ENCODE assay signal across 16 cellular contexts in genomic region chr6:142671791-142672190, GRCh38.
A peak's percentile ranks its signal among the peaks of the same experiment; 100 is the strongest.
DNase-seq lines count a peak whose midpoint lies in the region; ATAC-seq and TF ChIP-seq lines count a peak whose summit lies in the region.
"Had no signal": no experiment of that assay in that cellular context is flagged by ENCODE, and none has a peak within 500 bp of the region (broad histone marks: within the 10 kb centered on the region; RNA-seq: fewer than 3 reads in every experiment).

No MANE protein-coding gene starts in this region.

- TF ChIP-seq CTCF in GM06990 (IDR thresholded peaks at IDR 0.05; ENCODE audit: insufficient read depth, low read length, poor library complexity, severe bottlenecking) = no peak

- H3K27me3 ChIP-seq in GM06990 (replicated peaks; ENCODE audit: control insufficient read depth, insufficient read depth, low read length) = no peaks in the 10 kb centered on the region
- H3K27me3 ChIP-seq: hepatocyte had no signal

- DNase-seq in GM06990 (ENCODE audit: extremely low read depth, insufficient read length) (peak; percentile 26), ecto neural progenitor cell (ENCODE audit: low spot score) (no peak), hippocampal formation (lab: John Stamatoyannopoulos, UW) (no peak), NCI-H510A treated with DMSO at 0.1 percent for 48 hours (lab: John Stamatoyannopoulos, UW) (no peak), DMS114 treated with DMSO at 0.1 percent for 48 hours (lab: John Stamatoyannopoulos, UW; ENCODE audit: unreplicated experiment) (no peak)
- DNase-seq: brain microvascular endothelial cell; DMS79; NCI-H524 treated with DMSO at 0.1 percent for 48 hours; stimulated activated CD4-positive, alpha-beta T cell treated with anti-CD3 and anti-CD28 coated beads, Interleukin-4, amount 100 ng/mL, for 1 hour had no signal

- ATAC-seq in GM19351 (IDR thresholded peaks at IDR 0.05; ENCODE audit: unreplicated experiment) (peak; percentile 87), HG02763 (IDR thresholded peaks at IDR 0.05; ENCODE audit: unreplicated experiment) (peak; percentile 76), HG03575 (IDR thresholded peaks at IDR 0.05; ENCODE audit: extremely low read depth, insufficient number of reproducible peaks, low FRiP score, unreplicated experiment) (peak; percentile 86)
- ATAC-seq: activated T-helper 17 cell treated with anti-CD3 and anti-CD28 coated beads, Interleukin-2, amount 50 U/mL, for 72 hours had no signal

- no peaks in the 10 kb centered on the region for H3K36me3 ChIP-seq in GM06990 (ENCODE audit: control insufficient read depth, insufficient read depth, low read length)
- H3K36me3 ChIP-seq: brain microvascular endothelial cell, SJSA1 had no signal

- H3K4me3 ChIP-seq in GM06990 (replicated peaks; ENCODE audit: low read depth, low read length) = no peak overlapping the region
- H3K4me3 ChIP-seq: hepatocyte, lung, SJSA1 had no signal
